Comparison of ENCODE assay signal across 9 cellular contexts in the genomic region with DNA sequence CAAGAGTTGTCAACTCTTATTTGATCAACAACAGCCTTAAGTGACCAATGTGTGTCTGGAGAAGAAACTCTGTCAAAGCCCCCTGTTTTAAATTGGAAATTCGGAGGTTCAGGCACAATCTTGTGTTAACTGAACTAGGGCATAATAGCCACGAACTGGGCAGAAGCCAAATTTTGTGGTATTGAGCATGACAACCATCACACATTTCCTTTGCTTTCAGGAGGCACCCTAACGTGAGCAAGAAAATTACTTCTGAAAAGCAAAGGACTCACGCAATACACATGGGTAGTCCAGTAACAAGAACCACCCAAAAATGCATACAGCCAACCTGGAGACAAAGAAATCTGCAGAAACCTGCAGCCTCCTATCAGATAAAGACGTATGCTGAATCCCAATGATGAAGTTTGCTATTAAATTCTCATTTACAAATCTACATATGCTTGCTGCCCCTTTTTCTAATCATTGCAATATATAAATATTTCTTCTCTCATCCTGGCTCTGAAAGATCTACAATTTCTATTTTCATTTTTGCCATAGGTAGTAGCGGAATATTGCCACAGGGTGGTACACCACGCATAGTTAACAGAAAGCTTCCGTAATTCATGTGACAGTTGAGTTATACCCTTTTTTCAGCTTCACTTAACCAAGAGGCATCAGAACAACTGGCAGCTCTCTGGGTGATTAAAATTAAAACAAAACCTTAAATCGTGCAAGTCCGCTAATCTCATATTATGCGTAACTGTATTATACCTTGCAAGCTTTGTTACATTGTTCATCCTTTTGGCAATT.
DNase-seq lines count a peak whose midpoint lies in the region; FAIRE-seq lines count a peak whose summit lies in the region.
"Had no signal": no experiment of that assay in that cellular context is flagged by ENCODE, and none has a peak within 500 bp of the region (broad histone marks: within the 10 kb centered on the region; RNA-seq: fewer than 3 reads in every experiment).

No MANE protein-coding gene starts in this region.

- FAIRE-seq in HTR-8/SVneo (lab: Jason Lieb, UNC): peak; percentile 57

- DNase-seq in NCI-H146 (lab: John Stamatoyannopoulos, UW) (peak; percentile 17), NCI-H146 treated with DMSO at 0.1 percent for 48 hours (lab: John Stamatoyannopoulos, UW; ENCODE audit: unreplicated experiment) (no peak), HTR-8/SVneo (ENCODE audit: insufficient read length, low spot score) (peak; percentile 10), RPMI7951 (ENCODE audit: low read depth) (peak; percentile 1), globus pallidus (ENCODE audit: low spot score) (peak; percentile 29), HuH-7.5 (ENCODE audit: low spot score) (no peak), activated gamma-delta T cell treated with Interleukin-2 at 50 U/mL for 16 hours (no peak), UCSD-AML1 (lab: John Stamatoyannopoulos, UW; ENCODE audit: unreplicated experiment) (no peak)
- DNase-seq: activated B cell treated with CpG ODN at 0.5 μM for 24 hours had no signal

Comparison
In these comparisons a context has a peak if more than half of its experiments do, and no peak if none do; other contexts are left out.
1. DNase-seq: peak in NCI-H146 (single experiment), HTR-8/SVneo (single experiment), RPMI7951 (single experiment) and globus pallidus (single experiment); none in NCI-H146 treated with DMSO at 0.1 percent for 48 hours (single experiment), HuH-7.5 (single experiment), activated gamma-delta T cell treated with Interleukin-2 at 50 U/mL for 16 hours (single experiment) and UCSD-AML1 (single experiment).